In the genomic region with DNA sequence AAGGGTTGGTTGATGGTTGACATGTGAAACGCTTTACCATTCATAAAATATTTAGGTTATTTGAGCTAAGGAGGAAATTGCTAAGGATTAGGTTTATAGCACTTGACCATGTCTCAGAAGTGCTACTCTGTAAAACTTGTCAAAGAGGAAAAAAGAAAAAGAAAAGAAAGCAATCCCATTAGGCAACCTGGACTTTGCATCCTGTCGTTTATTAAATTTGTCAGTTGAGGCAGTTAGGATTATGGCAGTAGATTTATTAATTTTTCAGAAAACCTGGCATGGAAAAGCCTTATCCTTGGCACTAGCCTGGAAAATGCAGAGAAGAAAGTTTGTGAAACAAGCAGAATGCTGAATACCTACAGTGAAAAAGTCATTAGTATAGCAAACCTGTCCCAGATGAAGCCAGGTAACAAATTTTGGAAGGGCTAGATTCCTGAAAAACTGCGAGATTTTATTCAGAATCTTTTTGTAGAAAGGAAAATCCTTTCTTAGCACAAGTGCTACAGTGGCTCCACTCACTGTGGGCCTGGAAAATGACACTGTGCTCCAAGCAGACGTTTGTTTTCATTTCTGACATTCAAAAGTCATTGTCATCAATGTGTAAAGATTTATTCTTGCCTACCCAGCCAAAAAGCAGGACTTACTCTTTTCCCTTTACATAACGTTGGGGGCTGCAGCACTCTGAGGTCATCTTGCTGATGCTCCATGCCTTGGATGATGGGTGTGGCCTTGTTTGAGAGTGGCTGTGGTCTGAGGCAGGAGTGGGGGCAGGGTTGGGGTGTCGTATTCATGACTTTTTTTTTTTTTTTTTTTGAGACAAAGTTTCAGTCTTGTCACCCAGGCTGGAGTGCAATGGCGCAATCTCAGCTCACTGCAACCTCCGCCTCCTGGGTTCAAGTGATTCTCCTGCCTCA, we compare ENCODE assay signal across 17 cellular contexts.
DNase-seq lines count a peak whose midpoint lies in the region; ATAC-seq, FAIRE-seq and TF ChIP-seq lines count a peak whose summit lies in the region.
"Had no signal": no experiment of that assay in that cellular context is flagged by ENCODE, and none has a peak within 500 bp of the region (broad histone marks: within the 10 kb centered on the region; RNA-seq: fewer than 3 reads in every experiment).

No MANE protein-coding gene starts in this region.

- POLR2A ChIA-PET in SK-N-SH (lab: Yijun Ruan, JAX): no interaction called here

- no peak for TF ChIP-seq CTCF in left ventricle myocardium inferior (IDR thresholded peaks at IDR 0.05; ENCODE audit: borderline replicate concordance)
- TF ChIP-seq CTCF in SK-N-SH (IDR thresholded peaks at IDR 0.05): no peak
- TF ChIP-seq CTCF in gastroesophageal sphincter (IDR thresholded peaks at IDR 0.05): no peak
- no peak for TF ChIP-seq CTCF in tibial artery (IDR thresholded peaks at IDR 0.05)
- no peak for TF ChIP-seq CTCF in kidney (IDR thresholded peaks at IDR 0.05; ENCODE audit: borderline replicate concordance, extremely low read depth, insufficient read depth)
- TF ChIP-seq CTCF in Peyer's patch (IDR thresholded peaks at IDR 0.05): no peak

- WGBS in SK-N-SH (ENCODE audit: low lambda C conversion rate): 84% methylated on average over 8 of the region's 8 CpGs
- 18 to 48% methylated on average over 5 to 8 of the region's 8 CpGs for WGBS in gastroesophageal sphincter (ENCODE audit: low coverage in 1 of 2), 2 donors

- H3K4me3 ChIP-seq in left ventricle myocardium inferior (no peak overlapping the region), SK-N-SH (ENCODE audit: low read depth in 2 of 2, low read length in 1 of 2) (no peak overlapping the region), gastroesophageal sphincter (no peak overlapping the region), tibial artery (no peak overlapping the region), kidney (ENCODE audit: low read length in 2 of 2) (no peak overlapping the region), Peyer's patch (no peak overlapping the region)
- H3K4me3 ChIP-seq: BLaER1 had no signal

- peaks cover 3% of the 10 kb centered on the region for H3F3A ChIP-seq in SK-N-SH (replicated peaks; ENCODE audit: insufficient read depth)

- no peak overlapping the region for H2AFZ ChIP-seq in SK-N-SH (ENCODE audit: low read depth)

- peaks cover 18% of the 10 kb centered on the region for H3K4me1 ChIP-seq in left ventricle myocardium inferior
- H3K4me1 ChIP-seq in SK-N-SH (ENCODE audit: control insufficient read depth in 1 of 2, insufficient read depth in 2 of 2, low read depth in 1 of 2, low read length in 1 of 2): peaks cover 4 to 23% of the 10 kb centered on the region in 2 experiments; a peak in 3 of 4 replicates
- H3K4me1 ChIP-seq in gastroesophageal sphincter: peaks cover 0 to 62% (median 17%) of the 10 kb centered on the region in 3 donors
- H3K4me1 ChIP-seq in tibial artery: peaks cover 0 to 62% (median 20%) of the 10 kb centered on the region in 4 donors
- no peaks in the 10 kb centered on the region for H3K4me1 ChIP-seq in kidney (ENCODE audit: control insufficient read depth in 1 of 2, insufficient read depth in 1 of 2, low read depth in 1 of 2, low read length in 2 of 2)
- H3K4me1 ChIP-seq in Peyer's patch: peaks cover 0 to 5% (median 0%) of the 10 kb centered on the region in 4 donors
- H3K4me1 ChIP-seq: BLaER1 had no signal

- CTCF ChIA-PET in SK-N-SH (lab: Yijun Ruan, JAX): interaction anchor here (0.9 to 1.5 kb wide), 6 partner anchors 10 to 906 kb away, joined by 3 to 5 read pairs (median 4); no protein-coding TSS in a partner anchor

- ATAC-seq in Right ventricle myocardium superior (ENCODE audit: poor library complexity): peak; percentile 42
- ATAC-seq in gastroesophageal sphincter: no peak

- no peaks in the 10 kb centered on the region for H3K27me3 ChIP-seq in left ventricle myocardium inferior (ENCODE audit: low read depth)
- H3K27me3 ChIP-seq in SK-N-SH (ENCODE audit: insufficient read depth): no peaks in the 10 kb centered on the region
- H3K27me3 ChIP-seq in gastroesophageal sphincter: no peaks in the 10 kb centered on the region
- no peaks in the 10 kb centered on the region for H3K27me3 ChIP-seq in tibial artery
- no peaks in the 10 kb centered on the region for H3K27me3 ChIP-seq in Peyer's patch
- H3K27me3 ChIP-seq: BLaER1 had no signal

- TF ChIP-seq RAD21 in SK-N-SH (IDR thresholded peaks at IDR 0.05; ENCODE audit: low read length): no peak

- no peaks in the 10 kb centered on the region for H3K36me3 ChIP-seq in left ventricle myocardium inferior
- peaks cover 2 to 7% of the 10 kb centered on the region in 2 experiments for H3K36me3 ChIP-seq in SK-N-SH (replicated peaks in 1 of 2; ENCODE audit: control insufficient read depth in 1 of 2, insufficient read depth in 2 of 2, low read length in 1 of 2)
- H3K36me3 ChIP-seq in gastroesophageal sphincter: no peaks in the 10 kb centered on the region
- H3K36me3 ChIP-seq in tibial artery: no peaks in the 10 kb centered on the region
- no peaks in the 10 kb centered on the region for H3K36me3 ChIP-seq in kidney (ENCODE audit: control insufficient read depth in 1 of 2, insufficient read depth in 2 of 2, low read length in 2 of 2)
- no peaks in the 10 kb centered on the region for H3K36me3 ChIP-seq in Peyer's patch
- H3K36me3 ChIP-seq: BLaER1 had no signal

- TF ChIP-seq EP300 in SK-N-SH (IDR thresholded peaks at IDR 0.05; ENCODE audit: borderline replicate concordance in 1 of 2, low read depth in 1 of 2, low read length in 1 of 2): 0 out of 4 replicates have a peak, but pooled peaks of 1 of the 2 experiments have one; percentile 17
- TF ChIP-seq EP300 in gastroesophageal sphincter (IDR thresholded peaks at IDR 0.05): no peak

- DNase-seq in Right ventricle myocardium superior (no peak), left ventricle myocardium inferior (no peak), SK-N-SH (no peak), tibial artery (no peak), kidney (no peak), HuH-7.5 (ENCODE audit: low spot score) (no peak), Peyer's patch (no peak)
- DNase-seq: 8988T, DMS 273 treated with DMSO at 0.1 percent for 48 hours, EL, HCEC 1CT, NCI-H1092, NCI-H2107, NCI-H748 treated with DMSO at 0.1 percent for 48 hours, RPMI8226 had no signal

- no peak for TF ChIP-seq POLR2A in gastroesophageal sphincter (IDR thresholded peaks at IDR 0.05)
- TF ChIP-seq POLR2A in Peyer's patch (IDR thresholded peaks at IDR 0.05): no peak

- no peak for FAIRE-seq in kidney (lab: Jason Lieb, UNC)

- intact Hi-C loops in Right ventricle myocardium superior (cut with DNase I) (no loop called here), left ventricle myocardium inferior (cut with micrococcal nuclease) (no loop called here), tibial artery (cut with DNase I; ENCODE audit: low total_unique reads) (no loop called here), kidney (cut with DNase I) (no loop called here)

- H3K27ac ChIP-seq in left ventricle myocardium inferior (replicated peaks): no peak overlapping the region
- peak overlapping the region; percentile 14 to 88 for H3K27ac ChIP-seq in SK-N-SH (ENCODE audit: low read depth in 2 of 2, low read length in 1 of 2)
- peak overlapping the region; percentile 32 to 72 (median 59) for H3K27ac ChIP-seq in gastroesophageal sphincter
- H3K27ac ChIP-seq in tibial artery: peak overlapping the region; percentile 11 to 36
- H3K27ac ChIP-seq in kidney (ENCODE audit: low read depth in 2 of 2, low read length in 2 of 2): no peak overlapping the region
- H3K27ac ChIP-seq in Peyer's patch: no peak overlapping the region
- H3K27ac ChIP-seq: BLaER1 had no signal

- H3K9ac ChIP-seq in SK-N-SH (no peak overlapping the region), kidney (ENCODE audit: low read length in 2 of 2) (no peak overlapping the region)
- H3K9ac ChIP-seq: BLaER1 had no signal

- H3K9me3 ChIP-seq in left ventricle myocardium inferior (replicated peaks) (no peaks in the 10 kb centered on the region), SK-N-SH (no peaks in the 10 kb centered on the region), gastroesophageal sphincter (no peaks in the 10 kb centered on the region), tibial artery (no peaks in the 10 kb centered on the region), kidney (ENCODE audit: control insufficient read depth in 1 of 2, low read length in 2 of 2) (no peaks in the 10 kb centered on the region), Peyer's patch (no peaks in the 10 kb centered on the region)
- H3K9me3 ChIP-seq: BLaER1 had no signal

- H3K9me2 ChIP-seq in SK-N-SH: no peaks in the 10 kb centered on the region

- H4K20me1 ChIP-seq in SK-N-SH (ENCODE audit: insufficient read depth): no peaks in the 10 kb centered on the region
- H4K20me1 ChIP-seq: BLaER1 had no signal

- H3K79me2 ChIP-seq in SK-N-SH (ENCODE audit: insufficient read depth): peaks cover 58% of the 10 kb centered on the region; the same call in 1 of the 2 replicates

- H3K4me2 ChIP-seq in SK-N-SH: no peak overlapping the region
- H3K4me2 ChIP-seq: BLaER1 had no signal

TF ChIP-seq in SK-N-SH, 30 proteins besides CTCF, POLR2A, EP300 and RAD21:
- TF ChIP-seq JUND (IDR thresholded peaks at IDR 0.05) (no peak), TCF12 (IDR thresholded peaks at IDR 0.05) (peak; percentile 24), TEAD4 (IDR thresholded peaks at IDR 0.05; ENCODE audit: borderline replicate concordance, insufficient read depth) (no peak), ELF1 (IDR thresholded peaks at IDR 0.05) (no peak)
- TF ChIP-seq, protein P1, sequence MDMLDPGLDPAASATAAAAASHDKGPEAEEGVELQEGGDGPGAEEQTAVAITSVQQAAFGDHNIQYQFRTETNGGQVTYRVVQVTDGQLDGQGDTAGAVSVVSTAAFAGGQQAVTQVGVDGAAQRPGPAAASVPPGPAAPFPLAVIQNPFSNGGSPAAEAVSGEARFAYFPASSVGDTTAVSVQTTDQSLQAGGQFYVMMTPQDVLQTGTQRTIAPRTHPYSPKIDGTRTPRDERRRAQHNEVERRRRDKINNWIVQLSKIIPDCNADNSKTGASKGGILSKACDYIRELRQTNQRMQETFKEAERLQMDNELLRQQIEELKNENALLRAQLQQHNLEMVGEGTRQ (IDR thresholded peaks at IDR 0.05; ENCODE audit: borderline replicate concordance, low read depth, low read length): no peak
- TF ChIP-seq, protein P2, sequence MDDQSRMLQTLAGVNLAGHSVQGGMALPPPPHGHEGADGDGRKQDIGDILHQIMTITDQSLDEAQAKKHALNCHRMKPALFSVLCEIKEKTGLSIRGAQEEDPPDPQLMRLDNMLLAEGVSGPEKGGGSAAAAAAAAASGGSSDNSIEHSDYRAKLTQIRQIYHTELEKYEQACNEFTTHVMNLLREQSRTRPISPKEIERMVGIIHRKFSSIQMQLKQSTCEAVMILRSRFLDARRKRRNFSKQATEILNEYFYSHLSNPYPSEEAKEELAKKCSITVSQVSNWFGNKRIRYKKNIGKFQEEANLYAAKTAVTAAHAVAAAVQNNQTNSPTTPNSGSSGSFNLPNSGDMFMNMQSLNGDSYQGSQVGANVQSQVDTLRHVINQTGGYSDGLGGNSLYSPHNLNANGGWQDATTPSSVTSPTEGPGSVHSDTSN (IDR thresholded peaks at IDR 0.05): peak; percentile 43

Comparison
In these comparisons a context has a peak if more than half of its experiments do, and no peak if none do; other contexts are left out.
1. H3K27ac ChIP-seq: peak in SK-N-SH (2 of 2), gastroesophageal sphincter (4 of 4) and tibial artery (2 of 2); none in left ventricle myocardium inferior (single experiment), kidney (0 of 2) and Peyer's patch (0 of 4).